13 cellular contexts compared by ENCODE assay signal in genomic region chr3:43537206-43537605, GRCh38.
"Had no signal": no experiment of that assay in that cellular context is flagged by ENCODE, and none has a peak within 500 bp of the region (broad histone marks: within the 10 kb centered on the region; RNA-seq: fewer than 3 reads in every experiment).

No MANE protein-coding gene starts in this region.

- H3K9me3 ChIP-seq: breast epithelium, gastroesophageal sphincter, prostate gland, right lobe of liver, transverse colon had no signal

- H3K27ac ChIP-seq: breast epithelium, gastroesophageal sphincter, prostate gland, right lobe of liver, transverse colon had no signal

- DNase-seq: aorta; islet precursor cell; midbrain; right lobe of liver; stimulated activated CD4-positive, alpha-beta T cell treated with anti-CD3 and anti-CD28 coated beads, Interleukin-4, amount 100 ng/mL, for 4 hours; stimulated activated CD8-positive, alpha-beta memory T cell treated with anti-CD3 and anti-CD28 coated beads, Interleukin-4, amount 100 ng/mL, for 48 hours; stimulated activated naive CD8-positive, alpha-beta T cell treated with anti-CD3 and anti-CD28 coated beads, Interleukin-15, Interleukin-2, amounts not matched to agents 100 U/mL and 50 U/mL, for 24 hours; transverse colon had no signal

- H3K4me3 ChIP-seq: breast epithelium, gastroesophageal sphincter, prostate gland, right lobe of liver, smooth muscle cell, transverse colon had no signal

- H3K36me3 ChIP-seq: breast epithelium, gastroesophageal sphincter, prostate gland, right lobe of liver, transverse colon had no signal

- H3K4me3 Mint-ChIP-seq: activated T-helper 1 cell treated with anti-CD3 and anti-CD28 coated beads, Interleukin-12 subunit alpha, Interleukin-12 subunit beta, Interleukin-2, Interleukin-4 antibody, amounts not matched to agents 30 ng/mL and 10 ng/mL and 1 ng/mL, durations not matched to agents 14 hours and 24 hours and 36 hours had no signal

- H3K27me3 ChIP-seq: breast epithelium, gastroesophageal sphincter, right lobe of liver, transverse colon had no signal

- ATAC-seq: gastroesophageal sphincter; right lobe of liver; stimulated activated naive CD8-positive, alpha-beta T cell treated with anti-CD3 and anti-CD28 coated beads, Interleukin-15, Interleukin-2, amounts not matched to agents 100 U/mL and 50 U/mL, for 24 hours had no signal

- H3K9me3 Mint-ChIP-seq: activated T-helper 1 cell treated with anti-CD3 and anti-CD28 coated beads, Interleukin-12 subunit alpha, Interleukin-12 subunit beta, Interleukin-2, Interleukin-4 antibody, amounts not matched to agents 30 ng/mL and 10 ng/mL and 1 ng/mL, durations not matched to agents 14 hours and 24 hours and 36 hours had no signal

- H3K27ac Mint-ChIP-seq: activated T-helper 1 cell treated with anti-CD3 and anti-CD28 coated beads, Interleukin-12 subunit alpha, Interleukin-12 subunit beta, Interleukin-2, Interleukin-4 antibody, amounts not matched to agents 30 ng/mL and 10 ng/mL and 1 ng/mL, durations not matched to agents 14 hours and 24 hours and 36 hours had no signal
